1 cellular context compared by ENCODE assay signal in the genomic region with DNA sequence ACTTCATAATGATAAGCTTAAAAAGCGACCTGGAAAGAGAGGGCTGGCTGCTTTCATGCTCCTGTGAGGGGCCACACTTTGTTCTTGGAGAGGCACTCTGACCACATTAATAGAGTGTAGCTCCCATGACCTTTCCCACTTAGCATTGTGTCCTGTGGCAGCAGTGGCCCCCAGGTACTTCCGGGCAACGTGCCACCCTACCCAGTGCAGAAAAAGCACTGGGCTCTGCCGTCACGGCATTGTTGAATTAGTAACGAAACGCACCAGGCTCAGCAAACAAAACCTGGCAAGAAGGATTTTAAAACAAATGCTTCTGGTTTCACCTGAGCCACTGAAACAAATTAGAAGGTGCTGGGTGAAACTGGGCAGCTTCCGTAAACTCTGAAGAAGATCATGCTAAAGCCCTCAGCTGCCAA.
TF ChIP-seq lines count a peak whose summit lies in the region.

No MANE protein-coding gene starts in this region.

TF ChIP-seq in GM23338, 12 proteins besides CTCF, POLR2A, EP300 and RAD21 (continued from another document):
- TF ChIP-seq, protein P1, sequence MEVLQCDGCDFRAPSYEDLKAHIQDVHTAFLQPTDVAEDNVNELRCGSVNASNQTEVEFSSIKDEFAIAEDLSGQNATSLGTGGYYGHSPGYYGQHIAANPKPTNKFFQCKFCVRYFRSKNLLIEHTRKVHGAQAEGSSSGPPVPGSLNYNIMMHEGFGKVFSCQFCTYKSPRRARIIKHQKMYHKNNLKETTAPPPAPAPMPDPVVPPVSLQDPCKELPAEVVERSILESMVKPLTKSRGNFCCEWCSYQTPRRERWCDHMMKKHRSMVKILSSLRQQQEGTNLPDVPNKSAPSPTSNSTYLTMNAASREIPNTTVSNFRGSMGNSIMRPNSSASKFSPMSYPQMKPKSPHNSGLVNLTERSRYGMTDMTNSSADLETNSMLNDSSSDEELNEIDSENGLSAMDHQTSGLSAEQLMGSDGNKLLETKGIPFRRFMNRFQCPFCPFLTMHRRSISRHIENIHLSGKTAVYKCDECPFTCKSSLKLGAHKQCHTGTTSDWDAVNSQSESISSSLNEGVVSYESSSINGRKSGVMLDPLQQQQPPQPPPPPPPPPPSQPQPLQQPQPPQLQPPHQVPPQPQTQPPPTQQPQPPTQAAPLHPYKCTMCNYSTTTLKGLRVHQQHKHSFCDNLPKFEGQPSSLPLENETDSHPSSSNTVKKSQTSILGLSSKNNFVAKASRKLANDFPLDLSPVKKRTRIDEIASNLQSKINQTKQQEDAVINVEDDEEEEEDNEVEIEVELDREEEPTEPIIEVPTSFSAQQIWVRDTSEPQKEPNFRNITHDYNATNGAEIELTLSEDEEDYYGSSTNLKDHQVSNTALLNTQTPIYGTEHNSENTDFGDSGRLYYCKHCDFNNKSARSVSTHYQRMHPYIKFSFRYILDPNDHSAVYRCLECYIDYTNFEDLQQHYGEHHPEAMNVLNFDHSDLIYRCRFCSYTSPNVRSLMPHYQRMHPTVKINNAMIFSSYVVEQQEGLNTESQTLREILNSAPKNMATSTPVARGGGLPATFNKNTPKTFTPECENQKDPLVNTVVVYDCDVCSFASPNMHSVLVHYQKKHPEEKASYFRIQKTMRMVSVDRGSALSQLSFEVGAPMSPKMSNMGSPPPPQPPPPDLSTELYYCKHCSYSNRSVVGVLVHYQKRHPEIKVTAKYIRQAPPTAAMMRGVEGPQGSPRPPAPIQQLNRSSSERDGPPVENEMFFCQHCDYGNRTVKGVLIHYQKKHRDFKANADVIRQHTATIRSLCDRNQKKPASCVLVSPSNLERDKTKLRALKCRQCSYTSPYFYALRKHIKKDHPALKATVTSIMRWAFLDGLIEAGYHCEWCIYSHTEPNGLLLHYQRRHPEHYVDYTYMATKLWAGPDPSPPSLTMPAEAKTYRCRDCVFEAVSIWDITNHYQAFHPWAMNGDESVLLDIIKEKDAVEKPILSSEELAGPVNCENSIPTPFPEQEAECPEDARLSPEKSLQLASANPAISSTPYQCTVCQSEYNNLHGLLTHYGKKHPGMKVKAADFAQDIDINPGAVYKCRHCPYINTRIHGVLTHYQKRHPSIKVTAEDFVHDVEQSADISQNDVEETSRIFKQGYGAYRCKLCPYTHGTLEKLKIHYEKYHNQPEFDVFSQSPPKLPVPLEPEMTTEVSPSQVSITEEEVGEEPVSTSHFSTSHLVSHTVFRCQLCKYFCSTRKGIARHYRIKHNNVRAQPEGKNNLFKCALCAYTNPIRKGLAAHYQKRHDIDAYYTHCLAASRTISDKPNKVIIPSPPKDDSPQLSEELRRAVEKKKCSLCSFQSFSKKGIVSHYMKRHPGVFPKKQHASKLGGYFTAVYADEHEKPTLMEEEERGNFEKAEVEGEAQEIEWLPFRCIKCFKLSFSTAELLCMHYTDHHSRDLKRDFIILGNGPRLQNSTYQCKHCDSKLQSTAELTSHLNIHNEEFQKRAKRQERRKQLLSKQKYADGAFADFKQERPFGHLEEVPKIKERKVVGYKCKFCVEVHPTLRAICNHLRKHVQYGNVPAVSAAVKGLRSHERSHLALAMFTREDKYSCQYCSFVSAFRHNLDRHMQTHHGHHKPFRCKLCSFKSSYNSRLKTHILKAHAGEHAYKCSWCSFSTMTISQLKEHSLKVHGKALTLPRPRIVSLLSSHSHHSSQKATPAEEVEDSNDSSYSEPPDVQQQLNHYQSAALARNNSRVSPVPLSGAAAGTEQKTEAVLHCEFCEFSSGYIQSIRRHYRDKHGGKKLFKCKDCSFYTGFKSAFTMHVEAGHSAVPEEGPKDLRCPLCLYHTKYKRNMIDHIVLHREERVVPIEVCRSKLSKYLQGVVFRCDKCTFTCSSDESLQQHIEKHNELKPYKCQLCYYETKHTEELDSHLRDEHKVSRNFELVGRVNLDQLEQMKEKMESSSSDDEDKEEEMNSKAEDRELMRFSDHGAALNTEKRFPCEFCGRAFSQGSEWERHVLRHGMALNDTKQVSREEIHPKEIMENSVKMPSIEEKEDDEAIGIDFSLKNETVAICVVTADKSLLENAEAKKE (CRISPR knock-in tag; IDR thresholded peaks at IDR 0.05) = no peak
- no peak for TF ChIP-seq ZNF331 (CRISPR knock-in tag; IDR thresholded peaks at IDR 0.05; ENCODE audit: low read depth)
